ENCODE assay signal across 39 cellular contexts in the genomic region with DNA sequence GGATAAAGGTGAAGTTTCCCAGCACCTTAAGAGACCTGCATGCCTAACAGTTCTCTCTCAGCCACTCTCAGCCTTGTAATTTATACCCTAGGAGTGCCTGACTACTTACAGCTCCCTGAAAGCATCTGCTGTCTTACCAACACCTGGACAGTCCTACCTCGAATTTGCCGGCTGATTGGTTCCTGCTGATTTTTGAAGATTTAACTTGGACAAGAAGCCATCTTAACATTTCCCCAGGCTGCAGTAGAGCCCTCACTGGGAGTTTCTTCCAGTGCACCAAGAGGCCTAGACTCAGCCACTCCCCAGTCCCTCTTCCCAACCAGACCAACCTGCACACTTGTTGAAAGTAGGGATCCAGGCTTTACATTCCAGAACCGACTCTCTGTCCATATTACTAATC.
"Had no signal": no experiment of that assay in that cellular context is flagged by ENCODE, and none has a peak within 500 bp of the region (broad histone marks: within the 10 kb centered on the region; RNA-seq: fewer than 3 reads in every experiment).

No MANE protein-coding gene starts in this region.

- H3K36me3 Mint-ChIP-seq: activated naive CD4-positive, alpha-beta T cell treated with anti-CD3 and anti-CD28 coated beads, Interleukin-2, amount 10 ng/mL, durations not matched to agents 7 days and 5 days; activated naive CD4-positive, alpha-beta T cell treated with anti-CD3 and anti-CD28 coated beads, Interleukin-2, amount 50 U/mL, for 24 hours; activated naive CD4-positive, alpha-beta T cell treated with anti-CD3 and anti-CD28 coated beads, Interleukin-2, amount 50 U/mL, for 72 hours; activated naive CD8-positive, alpha-beta T cell; activated naive CD8-positive, alpha-beta T cell treated with anti-CD3 and anti-CD28 coated beads for 36 hours; activated naive CD8-positive, alpha-beta T cell treated with anti-CD3 and anti-CD28 coated beads, Interleukin-2, amount 10 ng/mL, durations not matched to agents 7 days and 5 days; brain had no signal

- H3K9me3 ChIP-seq: adrenal gland, ascending aorta, body of pancreas, breast epithelium had no signal

- H3K4me3 ChIP-seq: adrenal gland, ascending aorta, body of pancreas, breast epithelium, cardiac muscle cell had no signal

- H3K9me3 Mint-ChIP-seq: activated naive CD4-positive, alpha-beta T cell treated with anti-CD3 and anti-CD28 coated beads for 36 hours; activated naive CD4-positive, alpha-beta T cell treated with anti-CD3 and anti-CD28 coated beads, Interleukin-2, amount 10 ng/mL, durations not matched to agents 7 days and 5 days; activated naive CD4-positive, alpha-beta T cell treated with anti-CD3 and anti-CD28 coated beads, Interleukin-2, amount 50 U/mL, for 24 hours; activated naive CD4-positive, alpha-beta T cell treated with anti-CD3 and anti-CD28 coated beads, Interleukin-2, amount 50 U/mL, for 72 hours; activated naive CD8-positive, alpha-beta T cell treated with anti-CD3 and anti-CD28 coated beads for 36 hours; activated naive CD8-positive, alpha-beta T cell treated with anti-CD3 and anti-CD28 coated beads, Interleukin-2, amount 10 ng/mL, durations not matched to agents 7 days and 5 days; activated naive CD8-positive, alpha-beta T cell treated with anti-CD3 and anti-CD28 coated beads, Interleukin-2, amount 50 U/mL, for 24 hours; activated T-cell treated with anti-CD3 and anti-CD28 coated beads, Interleukin-2, amount 50 U/mL, for 24 hours; activated T-cell treated with anti-CD3 and anti-CD28 coated beads, Interleukin-2, amount 50 U/mL, for 4 hours; activated T-cell treated with anti-CD3 and anti-CD28 coated beads, Interleukin-2, amount 50 U/mL, for 72 hours; activated T-helper 1 cell treated with anti-CD3 and anti-CD28 coated beads, Interleukin-12 subunit alpha, Interleukin-12 subunit beta, Interleukin-2, Interleukin-4 antibody, amounts not matched to agents 30 ng/mL and 10 ng/mL and 1 ng/mL, durations not matched to agents 14 hours and 24 hours and 36 hours; activated T-helper 17 cell treated with anti-CD3 and anti-CD28 coated beads, Interleukin-2, amount 50 U/mL, for 72 hours; activated T-helper 2 cell treated with anti-CD3 and anti-CD28 coated beads, Interferon-gamma antibody, Interleukin-2, Interleukin-4, amounts not matched to agents 10 μg/mL and 5 μg/mL and 100 μg/mL, durations not matched to agents 14 hours and 24 hours and 36 hours; central memory CD8-positive, alpha-beta T cell had no signal

- H3K27me3 ChIP-seq: adrenal gland, ascending aorta, body of pancreas, brain microvascular endothelial cell, breast epithelium, cardiac muscle cell had no signal

- H3K27ac ChIP-seq: adrenal gland, ascending aorta, body of pancreas, brain microvascular endothelial cell, breast epithelium, cardiac muscle cell had no signal

- H3K4me1 Mint-ChIP-seq: activated naive CD4-positive, alpha-beta T cell treated with anti-CD3 and anti-CD28 coated beads, Interleukin-2, amount 10 ng/mL, durations not matched to agents 7 days and 5 days; activated naive CD4-positive, alpha-beta T cell treated with anti-CD3 and anti-CD28 coated beads, Interleukin-2, amount 50 U/mL, for 24 hours; activated naive CD8-positive, alpha-beta T cell treated with anti-CD3 and anti-CD28 coated beads for 36 hours; activated naive CD8-positive, alpha-beta T cell treated with anti-CD3 and anti-CD28 coated beads, Interleukin-2, amount 10 ng/mL, durations not matched to agents 7 days and 5 days; activated naive CD8-positive, alpha-beta T cell treated with anti-CD3 and anti-CD28 coated beads, Interleukin-2, amount 50 U/mL, for 24 hours; activated T-helper 17 cell treated with anti-CD3 and anti-CD28 coated beads, Interleukin-2, amount 50 U/mL, for 72 hours; brain; central memory CD8-positive, alpha-beta T cell had no signal

- ATAC-seq: activated naive CD4-positive, alpha-beta T cell treated with anti-CD3 and anti-CD28 coated beads, Interleukin-2, amount 50 U/mL, for 72 hours; activated naive CD8-positive, alpha-beta T cell treated with anti-CD3 and anti-CD28 coated beads, Interleukin-2, amount 50 U/mL, for 24 hours; activated T-cell treated with anti-CD3 and anti-CD28 coated beads, Interleukin-2, amount 50 U/mL, for 4 hours; activated T-cell treated with anti-CD3 and anti-CD28 coated beads, Interleukin-2, amount 50 U/mL, for 72 hours; activated T-helper 17 cell treated with anti-CD3 and anti-CD28 coated beads, Interleukin-2, amount 50 U/mL, for 72 hours; body of pancreas had no signal

- H3K27ac Mint-ChIP-seq: activated naive CD4-positive, alpha-beta T cell treated with anti-CD3 and anti-CD28 coated beads for 36 hours; activated naive CD4-positive, alpha-beta T cell treated with anti-CD3 and anti-CD28 coated beads, Interleukin-2, amount 10 ng/mL, durations not matched to agents 7 days and 5 days; activated naive CD4-positive, alpha-beta T cell treated with anti-CD3 and anti-CD28 coated beads, Interleukin-2, amount 50 U/mL, for 24 hours; activated naive CD4-positive, alpha-beta T cell treated with anti-CD3 and anti-CD28 coated beads, Interleukin-2, amount 50 U/mL, for 72 hours; activated naive CD8-positive, alpha-beta T cell; activated naive CD8-positive, alpha-beta T cell treated with anti-CD3 and anti-CD28 coated beads for 36 hours; activated naive CD8-positive, alpha-beta T cell treated with anti-CD3 and anti-CD28 coated beads, Interleukin-2, amount 10 ng/mL, durations not matched to agents 7 days and 5 days; activated naive CD8-positive, alpha-beta T cell treated with anti-CD3 and anti-CD28 coated beads, Interleukin-2, amount 50 U/mL, for 24 hours; activated T-cell treated with anti-CD3 and anti-CD28 coated beads, Interleukin-2, amount 50 U/mL, for 24 hours; activated T-cell treated with anti-CD3 and anti-CD28 coated beads, Interleukin-2, amount 50 U/mL, for 72 hours; activated T-helper 1 cell treated with anti-CD3 and anti-CD28 coated beads, Interleukin-12 subunit alpha, Interleukin-12 subunit beta, Interleukin-2, Interleukin-4 antibody, amounts not matched to agents 30 ng/mL and 10 ng/mL and 1 ng/mL, durations not matched to agents 14 hours and 24 hours and 36 hours; activated T-helper 17 cell treated with anti-CD3 and anti-CD28 coated beads, Interleukin-2, amount 50 U/mL, for 72 hours; activated T-helper 2 cell treated with anti-CD3 and anti-CD28 coated beads, Interferon-gamma antibody, Interleukin-2, Interleukin-4, amounts not matched to agents 10 μg/mL and 5 μg/mL and 100 μg/mL, durations not matched to agents 14 hours and 24 hours and 36 hours; brain had no signal

- FAIRE-seq: astrocyte had no signal

- H3K4me1 ChIP-seq: adrenal gland, ascending aorta, body of pancreas, breast epithelium had no signal

- DNase-seq: activated effector memory CD4-positive, alpha-beta T cell treated with anti-CD3 and anti-CD28 coated beads, Interleukin-2, amount 50 U/mL, for 16 hours; activated effector memory CD4-positive, alpha-beta T cell treated with Interleukin-2 at 50 U/mL for 16 hours; activated gamma-delta T cell; activated gamma-delta T cell treated with Interleukin-2 at 50 U/mL for 16 hours; activated naive CD4-positive, alpha-beta T cell; activated naive CD4-positive, alpha-beta T cell treated with anti-CD3 and anti-CD28 coated beads for 36 hours; activated naive CD4-positive, alpha-beta T cell treated with anti-CD3 and anti-CD28 coated beads, Interleukin-2, amount 10 ng/mL, durations not matched to agents 7 days and 5 days; activated naive CD4-positive, alpha-beta T cell treated with anti-CD3 and anti-CD28 coated beads, Interleukin-2, amount 50 U/mL, for 16 hours; activated naive CD4-positive, alpha-beta T cell treated with Interleukin-2 at 50 U/mL for 16 hours; activated naive CD8-positive, alpha-beta T cell treated with anti-CD3 and anti-CD28 coated beads for 36 hours; activated naive CD8-positive, alpha-beta T cell treated with anti-CD3 and anti-CD28 coated beads, Interleukin-2, amount 10 ng/mL, durations not matched to agents 7 days and 5 days; activated naive CD8-positive, alpha-beta T cell treated with anti-CD3 and anti-CD28 coated beads, Interleukin-2, amount 50 U/mL, for 24 hours; activated T-cell treated with anti-CD3 and anti-CD28 coated beads, Interleukin-2, amount 50 U/mL, for 1 hour; activated T-cell treated with anti-CD3 and anti-CD28 coated beads, Interleukin-2, amount 50 U/mL, for 24 hours; activated T-cell treated with anti-CD3 and anti-CD28 coated beads, Interleukin-2, amount 50 U/mL, for 4 hours; activated T-cell treated with anti-CD3 and anti-CD28 coated beads, Interleukin-2, amount 50 U/mL, for 48 hours; activated T-cell treated with anti-CD3 and anti-CD28 coated beads, Interleukin-2, amount 50 U/mL, for 72 hours; adrenal gland; amniotic stem cell; amygdala; anterior cingulate cortex; aorta; body of pancreas; brain microvascular endothelial cell; caudate nucleus; central memory CD4-positive, alpha-beta T cell; cerebellar nuclear complex had no signal

- H3K4me3 Mint-ChIP-seq: activated naive CD4-positive, alpha-beta T cell treated with anti-CD3 and anti-CD28 coated beads for 36 hours; activated naive CD4-positive, alpha-beta T cell treated with anti-CD3 and anti-CD28 coated beads, Interleukin-2, amount 10 ng/mL, durations not matched to agents 7 days and 5 days; activated naive CD4-positive, alpha-beta T cell treated with anti-CD3 and anti-CD28 coated beads, Interleukin-2, amount 50 U/mL, for 24 hours; activated naive CD8-positive, alpha-beta T cell; activated naive CD8-positive, alpha-beta T cell treated with anti-CD3 and anti-CD28 coated beads for 36 hours; activated naive CD8-positive, alpha-beta T cell treated with anti-CD3 and anti-CD28 coated beads, Interleukin-2, amount 10 ng/mL, durations not matched to agents 7 days and 5 days; activated naive CD8-positive, alpha-beta T cell treated with anti-CD3 and anti-CD28 coated beads, Interleukin-2, amount 50 U/mL, for 24 hours; activated T-cell treated with anti-CD3 and anti-CD28 coated beads, Interleukin-2, amount 50 U/mL, for 24 hours; activated T-cell treated with anti-CD3 and anti-CD28 coated beads, Interleukin-2, amount 50 U/mL, for 4 hours; activated T-cell treated with anti-CD3 and anti-CD28 coated beads, Interleukin-2, amount 50 U/mL, for 72 hours; activated T-helper 1 cell treated with anti-CD3 and anti-CD28 coated beads, Interleukin-12 subunit alpha, Interleukin-12 subunit beta, Interleukin-2, Interleukin-4 antibody, amounts not matched to agents 30 ng/mL and 10 ng/mL and 1 ng/mL, durations not matched to agents 14 hours and 24 hours and 36 hours; activated T-helper 17 cell treated with anti-CD3 and anti-CD28 coated beads, Interleukin-2, amount 50 U/mL, for 72 hours; brain; central memory CD8-positive, alpha-beta T cell had no signal

- H3K36me3 ChIP-seq: adrenal gland, ascending aorta, brain microvascular endothelial cell, breast epithelium, cardiac muscle cell had no signal

- H3K27me3 Mint-ChIP-seq: activated naive CD4-positive, alpha-beta T cell treated with anti-CD3 and anti-CD28 coated beads, Interleukin-2, amount 10 ng/mL, durations not matched to agents 7 days and 5 days had no signal
